Comparison of ENCODE assay signal across 15 cellular contexts in genomic region chrX:133781174-133781573, GRCh38.
"Had no signal": no experiment of that assay in that cellular context is flagged by ENCODE, and none has a peak within 500 bp of the region (broad histone marks: within the 10 kb centered on the region; RNA-seq: fewer than 3 reads in every experiment).

No MANE protein-coding gene starts in this region.

- H3K27me3 ChIP-seq: thyroid gland, vagina had no signal

- H3K27me3 Mint-ChIP-seq: activated naive CD8-positive, alpha-beta T cell treated with anti-CD3 and anti-CD28 coated beads for 36 hours had no signal

- H3K36me3 Mint-ChIP-seq: activated CD8-positive, alpha-beta memory T cell treated with anti-CD3 and anti-CD28 coated beads, Interleukin-2, amount 10 ng/mL, durations not matched to agents 7 days and 5 days; activated naive CD8-positive, alpha-beta T cell treated with anti-CD3 and anti-CD28 coated beads for 36 hours; immature natural killer cell had no signal

- ATAC-seq: activated CD8-positive, alpha-beta memory T cell treated with anti-CD3 and anti-CD28 coated beads, Interleukin-2, amount 10 ng/mL, durations not matched to agents 7 days and 5 days; esophagus mucosa; left cardiac atrium; pancreas had no signal

- H3K27ac ChIP-seq: breast epithelium, pancreas, thyroid gland, vagina had no signal

- H3K9me3 ChIP-seq: breast epithelium, pancreas, thyroid gland, vagina had no signal

- H3K36me3 ChIP-seq: breast epithelium, pancreas, thyroid gland, vagina had no signal

- H3K9me3 Mint-ChIP-seq: activated naive CD8-positive, alpha-beta T cell treated with anti-CD3 and anti-CD28 coated beads for 36 hours; activated T-cell treated with anti-CD3 and anti-CD28 coated beads, Interleukin-2, amount 50 U/mL, for 24 hours; immature natural killer cell; T-helper 2 cell treated with Interferon-gamma antibody and Interleukin-4, amounts not matched to agents 5 μg/mL and 100 μg/mL, for 36 hours had no signal

- H3K4me1 ChIP-seq: breast epithelium, pancreas, thyroid gland, vagina had no signal

- H3K4me3 ChIP-seq: breast epithelium, pancreas, thyroid gland, vagina had no signal

- H3K4me1 Mint-ChIP-seq: activated CD8-positive, alpha-beta memory T cell treated with anti-CD3 and anti-CD28 coated beads, Interleukin-2, amount 10 ng/mL, durations not matched to agents 7 days and 5 days; immature natural killer cell had no signal

- H3K4me3 Mint-ChIP-seq: activated CD8-positive, alpha-beta memory T cell treated with anti-CD3 and anti-CD28 coated beads, Interleukin-2, amount 10 ng/mL, durations not matched to agents 7 days and 5 days; activated naive CD8-positive, alpha-beta T cell treated with anti-CD3 and anti-CD28 coated beads for 36 hours; activated T-cell treated with anti-CD3 and anti-CD28 coated beads, Interleukin-2, amount 50 U/mL, for 24 hours; immature natural killer cell; T-helper 2 cell treated with Interferon-gamma antibody and Interleukin-4, amounts not matched to agents 5 μg/mL and 100 μg/mL, for 36 hours had no signal

- H3K27ac Mint-ChIP-seq: activated CD8-positive, alpha-beta memory T cell treated with anti-CD3 and anti-CD28 coated beads, Interleukin-2, amount 10 ng/mL, durations not matched to agents 7 days and 5 days; activated naive CD8-positive, alpha-beta T cell treated with anti-CD3 and anti-CD28 coated beads for 36 hours; activated T-cell treated with anti-CD3 and anti-CD28 coated beads, Interleukin-2, amount 50 U/mL, for 24 hours; immature natural killer cell; T-helper 2 cell treated with Interferon-gamma antibody and Interleukin-4, amounts not matched to agents 5 μg/mL and 100 μg/mL, for 36 hours had no signal

- DNase-seq: activated CD4-positive, alpha-beta T cell treated with anti-CD3 and anti-CD28 coated beads, Interleukin-2, amount 50 U/mL, for 4 hours; activated CD4-positive, CD25-positive, alpha-beta regulatory T cell treated with anti-CD3 and anti-CD28 coated beads, Interleukin-2, amount 50 U/mL, for 72 hours; activated CD8-positive, alpha-beta memory T cell treated with anti-CD3 and anti-CD28 coated beads, Interleukin-2, amount 10 ng/mL, durations not matched to agents 7 days and 5 days; activated effector memory CD4-positive, alpha-beta T cell treated with anti-CD3 and anti-CD28 coated beads, Interleukin-2, amount 50 U/mL, for 16 hours; activated naive CD8-positive, alpha-beta T cell treated with anti-CD3 and anti-CD28 coated beads for 36 hours; activated T-cell treated with anti-CD3 and anti-CD28 coated beads, Interleukin-2, amount 50 U/mL, for 24 hours; immature natural killer cell; left cardiac atrium; mammary epithelial cell; pancreas; thyroid gland had no signal
